Comparison of ENCODE assay signal across 1 cellular context in the genomic region with DNA sequence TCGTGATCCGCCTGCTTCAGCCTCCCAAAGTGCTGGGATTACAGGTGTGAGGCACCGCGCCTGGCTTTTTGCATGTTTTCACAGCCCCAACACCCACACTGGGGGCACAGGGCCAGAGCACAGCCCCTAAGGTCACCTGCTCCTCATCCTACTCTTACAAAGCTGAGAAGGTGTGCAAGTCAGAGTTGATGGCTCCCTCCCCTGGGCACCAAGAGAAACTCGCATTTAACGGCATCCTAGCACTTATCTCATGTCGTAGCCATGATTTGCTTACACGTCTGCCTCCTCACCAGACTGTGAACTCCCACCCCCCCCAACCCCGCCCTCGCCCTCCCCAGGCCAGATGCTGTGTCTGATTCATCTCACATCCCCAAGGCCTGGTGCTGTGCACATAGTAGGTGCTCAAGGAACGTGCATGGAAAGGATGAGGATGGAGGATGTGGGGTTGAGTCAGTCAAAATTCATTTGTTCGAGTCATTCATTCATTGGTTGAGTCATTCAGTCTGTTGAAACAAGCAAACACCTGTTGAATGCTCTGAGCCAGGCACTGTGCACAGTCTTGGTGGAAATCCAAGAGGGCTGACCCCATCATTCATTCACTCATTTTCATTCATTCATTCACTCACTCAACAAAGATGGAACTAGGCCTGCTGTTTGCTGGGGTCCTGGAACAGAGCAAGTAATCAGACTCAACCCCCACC.
TF ChIP-seq lines count a peak whose summit lies in the region.

No MANE protein-coding gene starts in this region.

TF ChIP-seq in H1, 55 proteins besides CTCF, POLR2A, EP300 and RAD21:
- TF ChIP-seq ZNF274 (IDR thresholded peaks at IDR 0.05; ENCODE audit: borderline replicate concordance, extremely low read depth, low read length) = no peak
- no peak for TF ChIP-seq CBX8 (IDR thresholded peaks at IDR 0.05; ENCODE audit: borderline replicate concordance, low read depth, low read length)
- TF ChIP-seq POLR2AphosphoS5 (IDR thresholded peaks at IDR 0.05; ENCODE audit: low read depth, low read length) = no peak
- no peak for TF ChIP-seq SP2 (IDR thresholded peaks at IDR 0.05; ENCODE audit: low read length)
- TF ChIP-seq SIN3A (conservative IDR thresholded peaks at IDR 0.05 in 1 of 2, IDR thresholded peaks at IDR 0.05 in 1 of 2; ENCODE audit: low read depth in 1 of 2, low read length in 2 of 2) = no peak
- TF ChIP-seq, protein P1, sequence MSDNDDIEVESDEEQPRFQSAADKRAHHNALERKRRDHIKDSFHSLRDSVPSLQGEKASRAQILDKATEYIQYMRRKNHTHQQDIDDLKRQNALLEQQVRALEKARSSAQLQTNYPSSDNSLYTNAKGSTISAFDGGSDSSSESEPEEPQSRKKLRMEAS (IDR thresholded peaks at IDR 0.05) = no peak
- no peak for TF ChIP-seq CBX5 (IDR thresholded peaks at IDR 0.05; ENCODE audit: low read depth, low read length)
- TF ChIP-seq SUZ12 (IDR thresholded peaks at IDR 0.05; ENCODE audit: low read length) = no peak
- TF ChIP-seq TCF12 (IDR thresholded peaks at IDR 0.05; ENCODE audit: low read depth, low read length) = no peak
- no peak for TF ChIP-seq HDAC6 (IDR thresholded peaks at IDR 0.05; ENCODE audit: low read depth, low read length)
- no peak for TF ChIP-seq NANOG (IDR thresholded peaks at IDR 0.05; ENCODE audit: insufficient read depth, low read depth, low read length, poor library complexity, severe bottlenecking)
- TF ChIP-seq KDM1A (IDR thresholded peaks at IDR 0.05; ENCODE audit: borderline replicate concordance, low read length) = no peak
- no peak for TF ChIP-seq BCL11A (IDR thresholded peaks at IDR 0.05; ENCODE audit: low read depth in 2 of 2, low read length in 2 of 2)
- no peak for TF ChIP-seq SIRT6 (IDR thresholded peaks at IDR 0.05; ENCODE audit: low read length)
- no peak for TF ChIP-seq CEBPB (IDR thresholded peaks at IDR 0.05; ENCODE audit: low read depth, low read length)
